In genomic region chr6:152600022-152600421, GRCh38 we compare ENCODE assay signal across 26 cellular contexts.
"Had no signal": no experiment of that assay in that cellular context is flagged by ENCODE, and none has a peak within 500 bp of the region (broad histone marks: within the 10 kb centered on the region; RNA-seq: fewer than 3 reads in every experiment).

No MANE protein-coding gene starts in this region.

- ATAC-seq: activated CD8-positive, alpha-beta memory T cell treated with anti-CD3 and anti-CD28 coated beads, Interleukin-2, amount 10 ng/mL, durations not matched to agents 7 days and 5 days; activated CD8-positive, alpha-beta T cell treated with anti-CD3 and anti-CD28 coated beads, Interleukin-2, amount 10 ng/mL, durations not matched to agents 7 days and 5 days; activated naive CD8-positive, alpha-beta T cell treated with anti-CD3 and anti-CD28 coated beads, Interleukin-2, amount 50 U/mL, for 24 hours; naive thymus-derived CD4-positive, alpha-beta T cell; stimulated activated naive CD8-positive, alpha-beta T cell treated with anti-CD3 and anti-CD28 coated beads, Interleukin-15, Interleukin-2, amounts not matched to agents 100 U/mL and 50 U/mL, for 24 hours; upper lobe of right lung had no signal

- H3K4me3 ChIP-seq: coronary artery, dorsolateral prefrontal cortex, hepatocyte, skin epidermis, upper lobe of right lung had no signal

- H3K4me1 Mint-ChIP-seq: activated B cell treated with CpG ODN at 0.5 μM for 24 hours; activated CD8-positive, alpha-beta memory T cell treated with anti-CD3 and anti-CD28 coated beads, Interleukin-2, amount 10 ng/mL, durations not matched to agents 7 days and 5 days; activated naive CD4-positive, alpha-beta T cell treated with anti-CD3 and anti-CD28 coated beads, Interleukin-2, amount 50 U/mL, for 24 hours; activated naive CD8-positive, alpha-beta T cell treated with anti-CD3 and anti-CD28 coated beads, Interleukin-2, amount 50 U/mL, for 24 hours had no signal

- H3K4me3 Mint-ChIP-seq: activated B cell treated with CpG ODN at 0.5 μM for 24 hours; activated CD8-positive, alpha-beta memory T cell treated with anti-CD3 and anti-CD28 coated beads, Interleukin-2, amount 10 ng/mL, durations not matched to agents 7 days and 5 days; activated CD8-positive, alpha-beta T cell treated with anti-CD3 and anti-CD28 coated beads, Interleukin-2, amount 10 ng/mL, durations not matched to agents 7 days and 5 days; activated naive CD4-positive, alpha-beta T cell treated with anti-CD3 and anti-CD28 coated beads, Interleukin-2, amount 50 U/mL, for 24 hours; activated naive CD8-positive, alpha-beta T cell treated with anti-CD3 and anti-CD28 coated beads, Interleukin-2, amount 50 U/mL, for 24 hours; mesothelial cell of epicardium; naive thymus-derived CD4-positive, alpha-beta T cell; T-helper 2 cell treated with Interferon-gamma antibody and Interleukin-4, amounts not matched to agents 5 μg/mL and 100 μg/mL, for 36 hours had no signal

- H3K27me3 ChIP-seq: dorsolateral prefrontal cortex, hepatocyte, upper lobe of right lung had no signal

- H3K9me3 Mint-ChIP-seq: activated B cell treated with CpG ODN at 0.5 μM for 24 hours; activated naive CD4-positive, alpha-beta T cell treated with anti-CD3 and anti-CD28 coated beads, Interleukin-2, amount 50 U/mL, for 24 hours; activated T-helper 2 cell treated with anti-CD3 and anti-CD28 coated beads, Interferon-gamma antibody, Interleukin-2, Interleukin-4, amounts not matched to agents 10 μg/mL and 5 μg/mL and 100 μg/mL, durations not matched to agents 14 hours and 24 hours and 36 hours; mesothelial cell of epicardium; T-helper 2 cell treated with Interferon-gamma antibody and Interleukin-4, amounts not matched to agents 5 μg/mL and 100 μg/mL, for 36 hours had no signal

- H3K27me3 Mint-ChIP-seq: activated CD8-positive, alpha-beta memory T cell treated with anti-CD3 and anti-CD28 coated beads, Interleukin-2, amount 10 ng/mL, durations not matched to agents 7 days and 5 days had no signal

- H3K9me3 ChIP-seq: upper lobe of right lung had no signal

- H3K27ac Mint-ChIP-seq: activated B cell treated with CpG ODN at 0.5 μM for 24 hours; activated CD8-positive, alpha-beta memory T cell treated with anti-CD3 and anti-CD28 coated beads, Interleukin-2, amount 10 ng/mL, durations not matched to agents 7 days and 5 days; activated CD8-positive, alpha-beta T cell treated with anti-CD3 and anti-CD28 coated beads, Interleukin-2, amount 10 ng/mL, durations not matched to agents 7 days and 5 days; activated naive CD4-positive, alpha-beta T cell treated with anti-CD3 and anti-CD28 coated beads, Interleukin-2, amount 50 U/mL, for 24 hours; activated naive CD8-positive, alpha-beta T cell treated with anti-CD3 and anti-CD28 coated beads, Interleukin-2, amount 50 U/mL, for 24 hours; activated T-helper 2 cell treated with anti-CD3 and anti-CD28 coated beads, Interferon-gamma antibody, Interleukin-2, Interleukin-4, amounts not matched to agents 10 μg/mL and 5 μg/mL and 100 μg/mL, durations not matched to agents 14 hours and 24 hours and 36 hours; mesothelial cell of epicardium; naive thymus-derived CD4-positive, alpha-beta T cell; T-helper 2 cell treated with Interferon-gamma antibody and Interleukin-4, amounts not matched to agents 5 μg/mL and 100 μg/mL, for 36 hours had no signal

- H3K27ac ChIP-seq: hepatocyte, upper lobe of right lung had no signal

- DNase-seq: activated B cell treated with CpG ODN at 0.5 μM for 24 hours; activated CD4-positive, alpha-beta T cell treated with anti-CD3 and anti-CD28 coated beads, Interleukin-2, amount 50 U/mL, for 1 hour; activated CD8-positive, alpha-beta memory T cell treated with anti-CD3 and anti-CD28 coated beads, Interleukin-2, amount 10 ng/mL, durations not matched to agents 7 days and 5 days; activated CD8-positive, alpha-beta T cell treated with anti-CD3 and anti-CD28 coated beads, Interleukin-2, amount 10 ng/mL, durations not matched to agents 7 days and 5 days; activated naive CD8-positive, alpha-beta T cell treated with anti-CD3 and anti-CD28 coated beads, Interleukin-2, amount 50 U/mL, for 24 hours; activated T-cell treated with anti-CD3 and anti-CD28 coated beads, Interleukin-2, amount 50 U/mL, for 48 hours; amygdala; central memory CD4-positive, alpha-beta T cell; effector memory CD4-positive, alpha-beta T cell; glutamatergic neuron; left cardiac atrium; mammary epithelial cell; naive thymus-derived CD4-positive, alpha-beta T cell; stimulated activated CD4-positive, alpha-beta T cell treated with anti-CD3 and anti-CD28 coated beads, Interleukin-12 subunit alpha, Interleukin-12 subunit beta, amount 100 ng/mL, for 4 hours; stimulated activated CD4-positive, alpha-beta T cell treated with anti-CD3 and anti-CD28 coated beads, Interleukin-4, amount 100 ng/mL, for 1 hour; stimulated activated naive CD8-positive, alpha-beta T cell treated with anti-CD3 and anti-CD28 coated beads, Interleukin-15, Interleukin-2, amounts not matched to agents 100 U/mL and 50 U/mL, for 24 hours; T-helper 1 cell; upper lobe of right lung had no signal

- H3K36me3 ChIP-seq: upper lobe of right lung had no signal

- H3K36me3 Mint-ChIP-seq: activated CD8-positive, alpha-beta memory T cell treated with anti-CD3 and anti-CD28 coated beads, Interleukin-2, amount 10 ng/mL, durations not matched to agents 7 days and 5 days; activated naive CD4-positive, alpha-beta T cell treated with anti-CD3 and anti-CD28 coated beads, Interleukin-2, amount 50 U/mL, for 24 hours; mesothelial cell of epicardium; naive thymus-derived CD4-positive, alpha-beta T cell had no signal

- H3K4me1 ChIP-seq: upper lobe of right lung had no signal
